In the genomic region with DNA sequence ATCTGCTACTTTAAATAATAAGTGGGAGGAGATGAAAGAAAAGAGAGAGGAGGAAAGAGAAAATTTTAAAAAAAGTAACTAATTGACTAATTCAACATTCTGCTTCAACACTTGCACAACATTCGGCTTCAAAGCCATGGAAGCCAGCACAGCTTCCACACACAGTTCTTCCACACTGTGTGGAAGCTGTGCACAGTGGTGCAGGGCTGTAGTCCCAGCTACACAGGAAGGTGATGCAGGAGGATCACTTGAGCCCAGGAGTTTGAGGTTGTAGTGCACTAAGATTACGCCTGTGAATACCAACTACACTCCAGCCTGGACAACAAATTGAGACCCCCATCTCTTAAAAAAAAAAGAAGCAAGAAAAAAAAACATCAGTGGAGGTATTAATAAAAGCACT, we compare ENCODE assay signal across 22 cellular contexts.
"Had no signal": no experiment of that assay in that cellular context is flagged by ENCODE, and none has a peak within 500 bp of the region (broad histone marks: within the 10 kb centered on the region; RNA-seq: fewer than 3 reads in every experiment).

No MANE protein-coding gene starts in this region.

- DNase-seq: IMR-90, Karpas-422, KG1, MG63, NCI-H1092, NCI-H1105 treated with DMSO at 0.1 percent for 48 hours, NCI-H1417 treated with DMSO at 0.1 percent for 48 hours, NCI-H146, NCI-H1694 treated with DMSO at 0.1 percent for 48 hours, NCI-H1930, NCI-H2081, NCI-H2107, NCI-H226, NCI-H446, NCI-H510A, NCI-H524 treated with DMSO at 0.1 percent for 48 hours, NCI-H69, NCI-H774, SHP77, SK-N-SH had no signal

- ATAC-seq: HepG2 had no signal

- H3K27ac ChIP-seq: RWPE1 had no signal

- H3K27me3 ChIP-seq: MG63 had no signal

- H3K4me3 ChIP-seq: MG63 had no signal

- H3K9me3 ChIP-seq: MG63, SK-N-SH had no signal
